ENCODE assay signal across 8 cellular contexts in genomic region chr7:129949292-129950133, GRCh38. TPM values are rescaled to one million over a fixed set of nuclear protein-coding genes. Genes with fewer than 3 reads are reported as not detected.
DNase-seq lines count a peak whose midpoint lies in the region; ATAC-seq and TF ChIP-seq lines count a peak whose summit lies in the region.

No MANE protein-coding gene starts in this region.

- no peaks in the 10 kb centered on the region for H3K27me3 ChIP-seq in effector memory CD4-positive, alpha-beta T cell (replicated peaks; ENCODE audit: control insufficient read depth, insufficient read depth, low read length, poor library complexity, severe bottlenecking)

- WGBS in urinary bladder = 7% methylated on average over 10 of the region's 10 CpGs

- H3K27ac ChIP-seq in effector memory CD4-positive, alpha-beta T cell (ENCODE audit: insufficient read depth, low read length, poor library complexity, severe bottlenecking) = peak overlapping the region; percentile 92
- H3K27ac ChIP-seq in urinary bladder (ENCODE audit: low read depth) = peak overlapping the region; percentile 88

- H3K4me1 ChIP-seq in effector memory CD4-positive, alpha-beta T cell (ENCODE audit: control insufficient read depth, insufficient read depth, low read length, poor library complexity, severe bottlenecking) = peaks cover 12% of the 10 kb centered on the region
- no peaks in the 10 kb centered on the region for H3K4me1 ChIP-seq in urinary bladder (ENCODE audit: insufficient read depth)

- H3K4me3 ChIP-seq in AG09309 (ENCODE audit: control insufficient read depth, low read depth, low read length) = peak overlapping the region; percentile 91
- peak overlapping the region; percentile 92 for H3K4me3 ChIP-seq in effector memory CD4-positive, alpha-beta T cell (ENCODE audit: insufficient read depth, low read depth, low read length, poor library complexity, severe bottlenecking)
- H3K4me3 ChIP-seq in urinary bladder (ENCODE audit: low read depth, low read length) = peak overlapping the region; percentile 96

- H3K9me3 ChIP-seq in effector memory CD4-positive, alpha-beta T cell (ENCODE audit: control insufficient read depth, low read length) = no peaks in the 10 kb centered on the region

- ATAC-seq in GM18499 (IDR thresholded peaks at IDR 0.05; ENCODE audit: insufficient read depth, unreplicated experiment) = peak; percentile 32
- ATAC-seq in HG03196 (IDR thresholded peaks at IDR 0.05; ENCODE audit: unreplicated experiment) = peak; percentile 33

- no peak for DNase-seq in AG09309 (ENCODE audit: low read depth)
- peak; percentile 56 for DNase-seq in RPMI8226
- no peak for DNase-seq in effector memory CD4-positive, alpha-beta T cell
- DNase-seq in medulla oblongata (ENCODE audit: extremely low spot score) = peak; percentile 63
- no peak for DNase-seq in T-helper 9 cell

- no peaks in the 10 kb centered on the region for H3K36me3 ChIP-seq in effector memory CD4-positive, alpha-beta T cell (ENCODE audit: control insufficient read depth, insufficient read depth, low read length)
- H3K36me3 ChIP-seq in urinary bladder (ENCODE audit: insufficient read depth) = no peaks in the 10 kb centered on the region

- TF ChIP-seq CTCF in AG09309 (IDR thresholded peaks at IDR 0.05; ENCODE audit: control insufficient read depth, insufficient read depth, low read depth, low read length, missing control alignments) = no peak

RNA-seq across cellular contexts. Expression of gene UBE2H, which starts 3.2 kb away (rescaled TPM):
- 86.3 TPM for total RNA-seq in urinary bladder
- polyA plus RNA-seq in urinary bladder = 43.0 TPM

Comparison
In these comparisons a context has a peak if more than half of its experiments do, and no peak if none do; other contexts are left out.
1. DNase-seq: peak in RPMI8226 (single experiment) and medulla oblongata (single experiment); none in AG09309 (single experiment), effector memory CD4-positive, alpha-beta T cell (0 of 3) and T-helper 9 cell (single experiment).
2. Peak in every context shown above with its lines, with median percentiles within 50 percentile points of each other: H3K4me3 ChIP-seq.